In genomic region chr2:210531050-210531449, GRCh38 we compare ENCODE assay signal across 8 cellular contexts.
"Had no signal": no experiment of that assay in that cellular context is flagged by ENCODE, and none has a peak within 500 bp of the region (broad histone marks: within the 10 kb centered on the region; RNA-seq: fewer than 3 reads in every experiment).

No MANE protein-coding gene starts in this region.

- ATAC-seq: GM12878 had no signal

- FAIRE-seq: G401.6, GM12878, GM12891, GM12892, GM18507, GM19239 had no signal

- DNase-seq: GDM1, GF-D8 had no signal

- H3K4me3 ChIP-seq: GM12878 had no signal
